Comparison of ENCODE assay signal across 15 cellular contexts in the genomic region with DNA sequence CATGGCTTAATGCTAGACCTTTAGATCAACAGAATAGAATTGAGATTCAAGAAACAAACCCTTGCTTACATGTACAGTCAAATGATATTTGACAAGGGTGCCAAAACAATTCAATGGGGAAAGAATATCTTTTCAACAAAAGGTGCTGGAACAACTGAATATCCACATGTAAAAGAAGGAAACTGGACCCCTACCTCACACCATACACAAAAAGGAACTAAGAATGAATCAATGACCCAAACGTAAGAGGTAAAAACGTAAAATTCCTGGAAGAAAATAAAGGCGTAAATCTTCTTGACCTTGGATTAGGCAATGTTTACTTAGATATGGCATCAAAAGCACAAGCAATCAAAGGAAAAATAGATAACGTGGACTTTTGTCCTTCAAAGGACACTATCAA.
"Had no signal": no experiment of that assay in that cellular context is flagged by ENCODE, and none has a peak within 500 bp of the region (broad histone marks: within the 10 kb centered on the region; RNA-seq: fewer than 3 reads in every experiment).

No MANE protein-coding gene starts in this region.

- H3K27ac ChIP-seq: colonic mucosa, hepatocyte, psoas muscle had no signal

- H3K4me2 ChIP-seq: hepatocyte had no signal

- H3K27me3 ChIP-seq: colonic mucosa, hepatocyte had no signal

- H3K4me1 ChIP-seq: colonic mucosa, psoas muscle had no signal

- H3K36me3 ChIP-seq: colonic mucosa had no signal

- DNase-seq: colonic mucosa; dermis blood vessel endothelial cell; foreskin melanocyte; head of caudate nucleus; left colon; mammary epithelial cell; naive thymus-derived CD4-positive, alpha-beta T cell; nephron progenitor cell; psoas muscle; retina; stimulated activated CD4-positive, alpha-beta T cell treated with anti-CD3 and anti-CD28 coated beads, Interleukin-12 subunit alpha, Interleukin-12 subunit beta, amount 100 ng/mL, for 4 hours; stimulated activated naive CD4-positive, alpha-beta T cell; trophoblast cell had no signal

- ATAC-seq: left colon; naive thymus-derived CD4-positive, alpha-beta T cell; psoas muscle; sciatic nerve had no signal

- H3K4me3 ChIP-seq: colonic mucosa, hepatocyte, psoas muscle had no signal

- H2AFZ ChIP-seq: hepatocyte had no signal

- H3K9me3 ChIP-seq: colonic mucosa, psoas muscle had no signal
